Comparison of ENCODE assay signal across 8 cellular contexts in the genomic region with DNA sequence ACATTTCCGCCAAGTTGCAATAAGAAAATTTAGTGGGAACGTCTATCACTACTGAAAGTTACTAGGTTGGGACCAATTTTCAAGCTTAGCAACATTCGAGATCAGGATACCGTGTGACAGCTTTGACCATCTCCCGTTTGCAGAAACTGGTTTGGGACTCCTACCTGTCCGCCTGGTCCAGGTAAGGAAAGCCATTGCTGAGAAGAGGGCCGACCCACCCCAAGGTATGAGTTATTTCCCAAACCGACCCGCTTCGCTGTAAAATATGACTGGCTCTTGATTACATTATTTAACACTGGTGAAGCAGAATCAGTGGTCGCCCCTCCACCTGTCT. TPM values are rescaled to one million over a fixed set of nuclear protein-coding genes. Genes with fewer than 3 reads are reported as not detected.
DNase-seq lines count a peak whose midpoint lies in the region; ATAC-seq and TF ChIP-seq lines count a peak whose summit lies in the region.

No MANE protein-coding gene starts in this region.

- H3F3A ChIP-seq in neural cell (ENCODE audit: insufficient read depth, low read length, poor library complexity, severe bottlenecking): no peaks in the 10 kb centered on the region

- H3K9ac ChIP-seq in KMS-11 (peak overlapping the region; percentile 79; the same call in 1 of the 2 replicates), neural cell (ENCODE audit: low read length) (peak overlapping the region; percentile 88)

- TF ChIP-seq CTCF in KMS-11 (conservative IDR thresholded peaks at IDR 0.05; ENCODE audit: low read depth, low read length): no peak
- no peak for TF ChIP-seq CTCF in dorsolateral prefrontal cortex (IDR thresholded peaks at IDR 0.05 in 54 of 56, conservative IDR thresholded peaks at IDR 0.05 in 2 of 56; ENCODE audit: low read depth in 1 of 56, partially characterized antibody in 56 of 56)
- TF ChIP-seq CTCF in neural cell (IDR thresholded peaks at IDR 0.05; ENCODE audit: poor library complexity, severe bottlenecking): no peak

- H3K9me3 Mint-ChIP-seq in CD4-positive, CD25-positive, alpha-beta regulatory T cell: peaks cover 0 to 1% (median 0%) of the 10 kb centered on the region in 7 donors

- no peaks in the 10 kb centered on the region for H3K9me2 ChIP-seq in neural cell (ENCODE audit: insufficient read depth, low read length)

- no peaks in the 10 kb centered on the region for H3K9me3 ChIP-seq in CD4-positive, CD25-positive, alpha-beta regulatory T cell (ENCODE audit: control insufficient read depth in 2 of 2, low read length in 2 of 2)
- no peaks in the 10 kb centered on the region for H3K9me3 ChIP-seq in neural cell (ENCODE audit: low read length)

- peak overlapping the region; percentile 95 to 99 (median 98) for H3K4me3 Mint-ChIP-seq in CD4-positive, CD25-positive, alpha-beta regulatory T cell

- H3K27ac ChIP-seq in CD4-positive, CD25-positive, alpha-beta regulatory T cell (ENCODE audit: insufficient read depth, low read length, poor library complexity, severe bottlenecking): peak overlapping the region; percentile 91
- H3K27ac ChIP-seq in KMS-11 (peak overlapping the region; percentile 87), dorsolateral prefrontal cortex (peak overlapping the region in 40 of 59 donors; percentile 4 to 97 (median 92)), neural cell (ENCODE audit: low read length) (peak overlapping the region; percentile 91)

- intact Hi-C loops in dorsolateral prefrontal cortex (cut with DNase I): loop anchor here (5.0 kb wide), 1 partner anchor 58 kb away; the partner anchor contains the start of gene KRAS (in 2 of the 2)

- H3K36me3 Mint-ChIP-seq in CD4-positive, CD25-positive, alpha-beta regulatory T cell: peaks cover 3% of the 10 kb centered on the region

- ATAC-seq in CD4-positive, CD25-positive, alpha-beta regulatory T cell (ENCODE audit: low read depth in 2 of 2): no peak
- no peak for ATAC-seq in GM18519 (IDR thresholded peaks at IDR 0.05; ENCODE audit: low FRiP score, unreplicated experiment)

- peak overlapping the region; percentile 78 for H3K4me2 ChIP-seq in KMS-11
- H3K4me2 ChIP-seq in neural cell (ENCODE audit: low read length): peak overlapping the region; percentile 49

- peak overlapping the region; percentile 94 for H3K4me3 ChIP-seq in CD4-positive, CD25-positive, alpha-beta regulatory T cell (ENCODE audit: low read depth, low read length)
- H3K4me3 ChIP-seq in KMS-11 (IDR thresholded peaks at IDR 0.05; ENCODE audit: insufficient read depth, low read depth, low read length): no peak overlapping the region
- H3K4me3 ChIP-seq in dorsolateral prefrontal cortex: peak overlapping the region; percentile 52 to 97 (median 85)
- H3K4me3 ChIP-seq in neural cell (ENCODE audit: low read length): peak overlapping the region; percentile 86

- no peak for TF ChIP-seq RAD21 in neural cell (conservative IDR thresholded peaks at IDR 0.05)

- H3K27me3 ChIP-seq in CD4-positive, CD25-positive, alpha-beta regulatory T cell (ENCODE audit: control insufficient read depth, insufficient read depth, low read length): no peaks in the 10 kb centered on the region
- H3K27me3 ChIP-seq in KMS-11 (ENCODE audit: insufficient read depth, low read depth) (no peaks in the 10 kb centered on the region), dorsolateral prefrontal cortex (no peaks in the 10 kb centered on the region), neural cell (ENCODE audit: insufficient read depth, low read depth, low read length) (no peaks in the 10 kb centered on the region)

- H3K36me3 ChIP-seq in CD4-positive, CD25-positive, alpha-beta regulatory T cell (ENCODE audit: control insufficient read depth, insufficient read depth, low read length): no peaks in the 10 kb centered on the region
- H3K36me3 ChIP-seq in KMS-11 (ENCODE audit: insufficient read depth): no peaks in the 10 kb centered on the region
- no peaks in the 10 kb centered on the region for H3K36me3 ChIP-seq in neural cell (ENCODE audit: insufficient read depth, low read length)

- no peak for TF ChIP-seq EP300 in neural cell (conservative IDR thresholded peaks at IDR 0.05; ENCODE audit: poor library complexity, severe bottlenecking)

- H4K20me1 ChIP-seq in KMS-11 (ENCODE audit: insufficient read depth): no peaks in the 10 kb centered on the region
- no peaks in the 10 kb centered on the region for H4K20me1 ChIP-seq in neural cell (ENCODE audit: insufficient read depth)

- H3K27me3 Mint-ChIP-seq in CD4-positive, CD25-positive, alpha-beta regulatory T cell: peaks cover 5% of the 10 kb centered on the region

- H3K4me1 ChIP-seq in CD4-positive, CD25-positive, alpha-beta regulatory T cell (ENCODE audit: control insufficient read depth, insufficient read depth, low read length, poor library complexity, severe bottlenecking): peaks cover 14% of the 10 kb centered on the region
- peaks cover 17% of the 10 kb centered on the region for H3K4me1 ChIP-seq in KMS-11 (ENCODE audit: low read depth, poor library complexity, severe bottlenecking)

- DNase-seq in CD4-positive, CD25-positive, alpha-beta regulatory T cell: no peak
- DNase-seq in dorsolateral prefrontal cortex (no peak), NCI-H2107 treated with DMSO at 0.1 percent for 48 hours (lab: John Stamatoyannopoulos, UW; ENCODE audit: unreplicated experiment) (no peak), cerebellar nuclear complex (lab: John Stamatoyannopoulos, UW) (no peak), NCI-H446 (lab: John Stamatoyannopoulos, UW) (no peak)

- H3K79me2 ChIP-seq in KMS-11 (ENCODE audit: insufficient read depth, low read depth) (no peaks in the 10 kb centered on the region; the same call in 1 of the 2 replicates), neural cell (replicated peaks; ENCODE audit: insufficient read depth, low read length) (no peaks in the 10 kb centered on the region)

- peaks cover 19 to 47% (median 33%) of the 10 kb centered on the region in 4 donors for H3K4me1 Mint-ChIP-seq in CD4-positive, CD25-positive, alpha-beta regulatory T cell

- peak overlapping the region; percentile 62 for H2AFZ ChIP-seq in KMS-11 (ENCODE audit: low read depth)
- peak overlapping the region; percentile 31 for H2AFZ ChIP-seq in neural cell (ENCODE audit: low read depth, low read length)

- H3K27ac Mint-ChIP-seq in CD4-positive, CD25-positive, alpha-beta regulatory T cell: peak overlapping the region; percentile 94 to 100 (median 99)

TF ChIP-seq in neural cell, 6 proteins besides CTCF, POLR2A, EP300 and RAD21:
- TF ChIP-seq MXI1 (conservative IDR thresholded peaks at IDR 0.05; ENCODE audit: poor library complexity, severe bottlenecking): no peak
- TF ChIP-seq, protein P1, sequence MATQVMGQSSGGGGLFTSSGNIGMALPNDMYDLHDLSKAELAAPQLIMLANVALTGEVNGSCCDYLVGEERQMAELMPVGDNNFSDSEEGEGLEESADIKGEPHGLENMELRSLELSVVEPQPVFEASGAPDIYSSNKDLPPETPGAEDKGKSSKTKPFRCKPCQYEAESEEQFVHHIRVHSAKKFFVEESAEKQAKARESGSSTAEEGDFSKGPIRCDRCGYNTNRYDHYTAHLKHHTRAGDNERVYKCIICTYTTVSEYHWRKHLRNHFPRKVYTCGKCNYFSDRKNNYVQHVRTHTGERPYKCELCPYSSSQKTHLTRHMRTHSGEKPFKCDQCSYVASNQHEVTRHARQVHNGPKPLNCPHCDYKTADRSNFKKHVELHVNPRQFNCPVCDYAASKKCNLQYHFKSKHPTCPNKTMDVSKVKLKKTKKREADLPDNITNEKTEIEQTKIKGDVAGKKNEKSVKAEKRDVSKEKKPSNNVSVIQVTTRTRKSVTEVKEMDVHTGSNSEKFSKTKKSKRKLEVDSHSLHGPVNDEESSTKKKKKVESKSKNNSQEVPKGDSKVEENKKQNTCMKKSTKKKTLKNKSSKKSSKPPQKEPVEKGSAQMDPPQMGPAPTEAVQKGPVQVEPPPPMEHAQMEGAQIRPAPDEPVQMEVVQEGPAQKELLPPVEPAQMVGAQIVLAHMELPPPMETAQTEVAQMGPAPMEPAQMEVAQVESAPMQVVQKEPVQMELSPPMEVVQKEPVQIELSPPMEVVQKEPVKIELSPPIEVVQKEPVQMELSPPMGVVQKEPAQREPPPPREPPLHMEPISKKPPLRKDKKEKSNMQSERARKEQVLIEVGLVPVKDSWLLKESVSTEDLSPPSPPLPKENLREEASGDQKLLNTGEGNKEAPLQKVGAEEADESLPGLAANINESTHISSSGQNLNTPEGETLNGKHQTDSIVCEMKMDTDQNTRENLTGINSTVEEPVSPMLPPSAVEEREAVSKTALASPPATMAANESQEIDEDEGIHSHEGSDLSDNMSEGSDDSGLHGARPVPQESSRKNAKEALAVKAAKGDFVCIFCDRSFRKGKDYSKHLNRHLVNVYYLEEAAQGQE (IDR thresholded peaks at IDR 0.05; ENCODE audit: borderline replicate concordance): no peak
- no peak for TF ChIP-seq SMC3 (conservative IDR thresholded peaks at IDR 0.05; ENCODE audit: poor library complexity)
- TF ChIP-seq TAF1 (IDR thresholded peaks at IDR 0.05; ENCODE audit: low read depth): no peak
- no peak for TF ChIP-seq POLR2AphosphoS5 (IDR thresholded peaks at IDR 0.05)
- no peak for TF ChIP-seq EZH2 (IDR thresholded peaks at IDR 0.05; ENCODE audit: borderline replicate concordance, insufficient read depth, low read length, poor library complexity, severe bottlenecking)

RNA-seq across cellular contexts. Expression of gene DNAI7, which starts 0.3 kb away (rescaled TPM):
- total RNA-seq in CD4-positive, CD25-positive, alpha-beta regulatory T cell: 0.25 TPM
- under 1 TPM in 1 of 4 donors, not detected in 3; 0.07 TPM for polyA plus RNA-seq in CD4-positive, CD25-positive, alpha-beta regulatory T cell
- 10 to 100 TPM in 3 of 120 experiments, 1 to 10 TPM in 117; 2.2 to 10.9 (median 6.2) TPM for total RNA-seq in dorsolateral prefrontal cortex
- 0.58 and 1.3 TPM in 2 replicates for polyA plus RNA-seq in neural cell
- 3.8 and 5.6 TPM in 2 replicates for polyA minus RNA-seq in neural cell

RNA-seq across cellular contexts. Expression of gene ETFRF1, which starts 0.3 kb away (rescaled TPM):
- total RNA-seq in CD4-positive, CD25-positive, alpha-beta regulatory T cell: 18.0 TPM
- polyA plus RNA-seq in CD4-positive, CD25-positive, alpha-beta regulatory T cell: 10 to 100 TPM; 22.8 to 32.8 (median 28.7) TPM
- total RNA-seq in dorsolateral prefrontal cortex: 10 to 100 TPM; 33.4 to 70.2 (median 44.9) TPM
- polyA plus RNA-seq in neural cell: 81.8 and 85.0 TPM in 2 replicates
- 52.6 and 78.4 TPM in 2 replicates for polyA minus RNA-seq in neural cell

RNA-seq across cellular contexts. Expression of gene KRAS, which starts 56.0 kb away (rescaled TPM):
- 24.0 TPM for total RNA-seq in CD4-positive, CD25-positive, alpha-beta regulatory T cell
- polyA plus RNA-seq in CD4-positive, CD25-positive, alpha-beta regulatory T cell: 10 to 100 TPM; 25.9 to 46.7 (median 35.8) TPM
- 10 to 100 TPM; 17.4 to 48.2 (median 32.9) TPM for total RNA-seq in dorsolateral prefrontal cortex
- polyA plus RNA-seq in neural cell: 34.7 and 35.1 TPM in 2 replicates
- polyA minus RNA-seq in neural cell: 50.4 and 59.6 TPM in 2 replicates
